In the genomic region with DNA sequence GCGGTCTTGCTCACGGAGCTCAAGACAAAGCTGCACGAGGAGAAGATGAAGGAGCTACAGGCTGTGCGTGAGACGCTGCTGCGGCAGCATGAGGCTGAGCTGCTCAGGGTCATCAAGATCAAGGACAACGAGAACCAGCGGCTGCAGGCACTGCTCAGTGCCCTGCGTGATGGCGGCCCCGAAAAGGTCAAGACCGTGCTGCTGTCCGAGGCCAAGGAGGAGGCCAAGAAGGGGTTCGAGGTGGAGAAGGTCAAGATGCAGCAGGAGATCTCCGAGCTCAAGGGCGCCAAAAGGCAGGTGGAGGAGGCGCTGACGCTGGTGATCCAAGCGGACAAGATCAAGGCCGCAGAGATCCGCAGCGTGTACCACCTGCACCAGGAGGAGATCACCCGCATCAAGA, we compare ENCODE assay signal across 32 cellular contexts. TPM values are rescaled to one million over a fixed set of nuclear protein-coding genes. Genes with fewer than 3 reads are reported as not detected.
"Had no signal": no experiment of that assay in that cellular context is flagged by ENCODE, and none has a peak within 500 bp of the region (broad histone marks: within the 10 kb centered on the region; RNA-seq: fewer than 3 reads in every experiment).

No MANE protein-coding gene starts in this region.

- H3K4me1 ChIP-seq: adrenal gland, SJSA1 had no signal

- H3K27ac Mint-ChIP-seq: activated CD4-positive, alpha-beta T cell treated with anti-CD3 and anti-CD28 coated beads, Interleukin-2, amount 10 ng/mL, durations not matched to agents 24 days and 14 days; activated CD8-positive, alpha-beta T cell treated with anti-CD3 and anti-CD28 coated beads for 36 hours; activated naive CD4-positive, alpha-beta T cell treated with anti-CD3 and anti-CD28 coated beads for 36 hours; activated naive CD4-positive, alpha-beta T cell treated with anti-CD3 and anti-CD28 coated beads, Interleukin-2, amount 50 U/mL, for 72 hours; activated T-cell treated with anti-CD3 and anti-CD28 coated beads, Interleukin-2, amount 50 U/mL, for 72 hours; activated T-helper 17 cell treated with anti-CD3 and anti-CD28 coated beads, Interleukin-2, amount 50 U/mL, for 72 hours; IgD-negative memory B cell; T-helper 1 cell treated with Interleukin-12 subunit alpha and Interleukin-12 subunit beta and Interleukin-4 antibody, amounts not matched to agents 30 μg/mL and 1 μg/mL, for 36 hours; T-helper 2 cell treated with Interferon-gamma antibody and Interleukin-4, amounts not matched to agents 5 μg/mL and 100 μg/mL, for 36 hours had no signal

- H3K36me3 ChIP-seq: adrenal gland, SJSA1 had no signal

- H3K27ac ChIP-seq: adrenal gland, body of pancreas, SJSA1 had no signal

- H3K9me3 Mint-ChIP-seq: activated CD4-positive, alpha-beta T cell treated with anti-CD3 and anti-CD28 coated beads, Interleukin-2, amount 10 ng/mL, durations not matched to agents 24 days and 14 days; activated CD8-positive, alpha-beta T cell treated with anti-CD3 and anti-CD28 coated beads for 36 hours; activated naive CD4-positive, alpha-beta T cell treated with anti-CD3 and anti-CD28 coated beads for 36 hours; activated naive CD4-positive, alpha-beta T cell treated with anti-CD3 and anti-CD28 coated beads, Interleukin-2, amount 50 U/mL, for 72 hours; activated T-cell treated with anti-CD3 and anti-CD28 coated beads, Interleukin-2, amount 50 U/mL, for 72 hours; activated T-helper 17 cell treated with anti-CD3 and anti-CD28 coated beads, Interleukin-2, amount 50 U/mL, for 72 hours; T-helper 1 cell treated with Interleukin-12 subunit alpha and Interleukin-12 subunit beta and Interleukin-4 antibody, amounts not matched to agents 30 μg/mL and 1 μg/mL, for 36 hours; T-helper 2 cell treated with Interferon-gamma antibody and Interleukin-4, amounts not matched to agents 5 μg/mL and 100 μg/mL, for 36 hours had no signal

- H3K9me3 ChIP-seq: adrenal gland, body of pancreas, SJSA1, SK-N-SH had no signal

- H3K27me3 ChIP-seq: adrenal gland, body of pancreas had no signal

- H3K9ac ChIP-seq: SK-N-SH had no signal

- DNase-seq: activated CD4-positive, alpha-beta T cell treated with anti-CD3 and anti-CD28 coated beads, Interleukin-2, amount 10 ng/mL, durations not matched to agents 24 days and 14 days; activated CD4-positive, alpha-beta T cell treated with anti-CD3 and anti-CD28 coated beads, Interleukin-2, amount 50 U/mL, for 4 hours; activated CD8-positive, alpha-beta T cell treated with anti-CD3 and anti-CD28 coated beads for 36 hours; activated gamma-delta T cell treated with Interleukin-2 at 50 U/mL for 16 hours; activated naive CD4-positive, alpha-beta T cell treated with anti-CD3 and anti-CD28 coated beads for 36 hours; activated T-cell treated with anti-CD3 and anti-CD28 coated beads, Interleukin-2, amount 50 U/mL, for 1 hour; activated T-cell treated with anti-CD3 and anti-CD28 coated beads, Interleukin-2, amount 50 U/mL, for 72 hours; adrenal gland; body of pancreas; Karpas-422; KBM-7; NCI-H1048; NCI-H1105 treated with DMSO at 0.1 percent for 48 hours; NCI-H1436; NCI-H1694; NCI-H1930; NCI-H2081 treated with DMSO at 0.1 percent for 48 hours; NCI-H226; NCI-H446 treated with DMSO at 0.1 percent for 48 hours; NCI-H524; NCI-H69; SHP77 treated with DMSO at 0.1 percent for 48 hours; SK-N-SH had no signal

- H3K4me3 Mint-ChIP-seq: activated CD4-positive, alpha-beta T cell treated with anti-CD3 and anti-CD28 coated beads, Interleukin-2, amount 10 ng/mL, durations not matched to agents 24 days and 14 days; activated CD8-positive, alpha-beta T cell treated with anti-CD3 and anti-CD28 coated beads for 36 hours; activated naive CD4-positive, alpha-beta T cell treated with anti-CD3 and anti-CD28 coated beads for 36 hours; activated T-cell treated with anti-CD3 and anti-CD28 coated beads, Interleukin-2, amount 50 U/mL, for 72 hours; activated T-helper 17 cell treated with anti-CD3 and anti-CD28 coated beads, Interleukin-2, amount 50 U/mL, for 72 hours; IgD-negative memory B cell; T-helper 1 cell treated with Interleukin-12 subunit alpha and Interleukin-12 subunit beta and Interleukin-4 antibody, amounts not matched to agents 30 μg/mL and 1 μg/mL, for 36 hours; T-helper 2 cell treated with Interferon-gamma antibody and Interleukin-4, amounts not matched to agents 5 μg/mL and 100 μg/mL, for 36 hours had no signal

- H3K4me1 Mint-ChIP-seq: activated CD4-positive, alpha-beta T cell treated with anti-CD3 and anti-CD28 coated beads, Interleukin-2, amount 10 ng/mL, durations not matched to agents 24 days and 14 days; activated T-helper 17 cell treated with anti-CD3 and anti-CD28 coated beads, Interleukin-2, amount 50 U/mL, for 72 hours; IgD-negative memory B cell had no signal

- H3K36me3 Mint-ChIP-seq: activated naive CD4-positive, alpha-beta T cell treated with anti-CD3 and anti-CD28 coated beads, Interleukin-2, amount 50 U/mL, for 72 hours; IgD-negative memory B cell had no signal

- ATAC-seq: activated CD8-positive, alpha-beta T cell treated with anti-CD3 and anti-CD28 coated beads for 36 hours; activated naive CD4-positive, alpha-beta T cell treated with anti-CD3 and anti-CD28 coated beads, Interleukin-2, amount 50 U/mL, for 72 hours; activated T-cell treated with anti-CD3 and anti-CD28 coated beads, Interleukin-2, amount 50 U/mL, for 72 hours; activated T-helper 17 cell treated with anti-CD3 and anti-CD28 coated beads, Interleukin-2, amount 50 U/mL, for 72 hours; body of pancreas; Panc1 had no signal

- H3K4me3 ChIP-seq: adrenal gland, body of pancreas, SJSA1 had no signal

- H3K27me3 Mint-ChIP-seq: activated CD4-positive, alpha-beta T cell treated with anti-CD3 and anti-CD28 coated beads, Interleukin-2, amount 10 ng/mL, durations not matched to agents 24 days and 14 days; activated CD8-positive, alpha-beta T cell treated with anti-CD3 and anti-CD28 coated beads for 36 hours; activated T-helper 17 cell treated with anti-CD3 and anti-CD28 coated beads, Interleukin-2, amount 50 U/mL, for 72 hours; IgD-negative memory B cell had no signal

- H3K4me2 ChIP-seq: SK-N-SH had no signal

RNA-seq across cellular contexts. Expression of gene JAKMIP3, which starts 51.4 kb away (rescaled TPM):
- total RNA-seq: MCF 10A, RPMI7951 had no signal
- polyA plus RNA-seq: IgD-negative memory B cell had no signal
